ENCODE assay signal across 11 cellular contexts in genomic region chr13:49446473-49446872, GRCh38. TPM values are rescaled to one million over a fixed set of nuclear protein-coding genes. Genes with fewer than 3 reads are reported as not detected.
DNase-seq lines count a peak whose midpoint lies in the region; ATAC-seq and TF ChIP-seq lines count a peak whose summit lies in the region.
"Had no signal": no experiment of that assay in that cellular context is flagged by ENCODE, and none has a peak within 500 bp of the region (broad histone marks: within the 10 kb centered on the region; RNA-seq: fewer than 3 reads in every experiment).

No MANE protein-coding gene starts in this region.

- H3K36me3 ChIP-seq in OCI-LY3 (replicated peaks; ENCODE audit: low read depth, low read length): peaks cover 13% of the 10 kb centered on the region

- H3K9ac ChIP-seq in OCI-LY3 (ENCODE audit: low read length): no peak overlapping the region

- intact Hi-C loops in posterior vena cava (cut with DNase I): no loop called here

- H3K4me3 Mint-ChIP-seq in activated T-cell treated with anti-CD3 and anti-CD28 coated beads, Interleukin-2, amount 50 U/mL, for 4 hours: peak overlapping the region; percentile 65
- no peak overlapping the region for H3K4me3 Mint-ChIP-seq in chondrocyte (ENCODE audit: unreplicated experiment)
- H3K4me3 Mint-ChIP-seq in stimulated activated effector memory CD8-positive, alpha-beta T cell treated with anti-CD3 and anti-CD28 coated beads, Interleukin-12 subunit alpha, Interleukin-12 subunit beta, amount 100 ng/mL, for 72 hours: peak overlapping the region; percentile 90

- H3K4me1 Mint-ChIP-seq in activated T-cell treated with anti-CD3 and anti-CD28 coated beads, Interleukin-2, amount 50 U/mL, for 4 hours (ENCODE audit: low read depth): peaks cover 68% of the 10 kb centered on the region
- peaks cover 40% of the 10 kb centered on the region for H3K4me1 Mint-ChIP-seq in chondrocyte (ENCODE audit: low read depth)
- peaks cover 30% of the 10 kb centered on the region for H3K4me1 Mint-ChIP-seq in stimulated activated effector memory CD8-positive, alpha-beta T cell treated with anti-CD3 and anti-CD28 coated beads, Interleukin-12 subunit alpha, Interleukin-12 subunit beta, amount 100 ng/mL, for 72 hours

- H3K27me3 Mint-ChIP-seq in activated T-cell treated with anti-CD3 and anti-CD28 coated beads, Interleukin-2, amount 50 U/mL, for 4 hours (ENCODE audit: low read depth): no peaks in the 10 kb centered on the region
- no peaks in the 10 kb centered on the region for H3K27me3 Mint-ChIP-seq in chondrocyte (ENCODE audit: low read depth)

- H2AFZ ChIP-seq in OCI-LY3 (ENCODE audit: low read depth, low read length): no peak overlapping the region

- peaks cover 8% of the 10 kb centered on the region; the same call in 1 of the 2 replicates for H3K4me1 ChIP-seq in OCI-LY3 (ENCODE audit: low read length)

- H4K20me1 ChIP-seq in OCI-LY3 (ENCODE audit: insufficient read depth, low read length): no peaks in the 10 kb centered on the region

- TF ChIP-seq CTCF in OCI-LY3 (IDR thresholded peaks at IDR 0.05; ENCODE audit: low read depth, low read length) (no peak), chondrocyte (IDR thresholded peaks at IDR 0.05) (no peak)

- H3K36me3 Mint-ChIP-seq in activated T-cell treated with anti-CD3 and anti-CD28 coated beads, Interleukin-2, amount 50 U/mL, for 4 hours (ENCODE audit: insufficient read depth): peaks cover 9% of the 10 kb centered on the region
- H3K36me3 Mint-ChIP-seq in chondrocyte (ENCODE audit: low read depth): peaks cover 2% of the 10 kb centered on the region
- peaks cover 22% of the 10 kb centered on the region for H3K36me3 Mint-ChIP-seq in stimulated activated effector memory CD8-positive, alpha-beta T cell treated with anti-CD3 and anti-CD28 coated beads, Interleukin-12 subunit alpha, Interleukin-12 subunit beta, amount 100 ng/mL, for 72 hours

- no peaks in the 10 kb centered on the region for H3K9me3 Mint-ChIP-seq in activated T-cell treated with anti-CD3 and anti-CD28 coated beads, Interleukin-2, amount 50 U/mL, for 4 hours
- no peaks in the 10 kb centered on the region for H3K9me3 Mint-ChIP-seq in chondrocyte (ENCODE audit: low read depth)
- peaks cover 2% of the 10 kb centered on the region for H3K9me3 Mint-ChIP-seq in stimulated activated effector memory CD8-positive, alpha-beta T cell treated with anti-CD3 and anti-CD28 coated beads, Interleukin-12 subunit alpha, Interleukin-12 subunit beta, amount 100 ng/mL, for 72 hours

- H3K27me3 ChIP-seq in OCI-LY3 (ENCODE audit: low read depth, low read length): no peaks in the 10 kb centered on the region

- no peak overlapping the region for H3K27ac ChIP-seq in OCI-LY3 (ENCODE audit: low read length)

- peak overlapping the region; percentile 87; the same call in 1 of the 2 replicates for H3K4me3 ChIP-seq in OCI-LY3 (ENCODE audit: low read length)

- H3K9me3 ChIP-seq in OCI-LY3 (ENCODE audit: insufficient read depth, low read length): no peaks in the 10 kb centered on the region

- peak overlapping the region; percentile 63 for H3K27ac Mint-ChIP-seq in chondrocyte (ENCODE audit: unreplicated experiment)
- H3K27ac Mint-ChIP-seq in stimulated activated effector memory CD8-positive, alpha-beta T cell treated with anti-CD3 and anti-CD28 coated beads, Interleukin-12 subunit alpha, Interleukin-12 subunit beta, amount 100 ng/mL, for 72 hours: peak overlapping the region; percentile 98

- H3K79me2 ChIP-seq in OCI-LY3 (ENCODE audit: low read length): peaks cover 34% of the 10 kb centered on the region

- no peak for ATAC-seq in activated T-cell treated with anti-CD3 and anti-CD28 coated beads, Interleukin-2, amount 50 U/mL, for 4 hours
- ATAC-seq in stimulated activated effector memory CD8-positive, alpha-beta T cell treated with anti-CD3 and anti-CD28 coated beads, Interleukin-12 subunit alpha, Interleukin-12 subunit beta, amount 100 ng/mL, for 72 hours: no peak
- ATAC-seq: activated CD4-positive, CD25-positive, alpha-beta regulatory T cell treated with anti-CD3 and anti-CD28 coated beads, Interleukin-2, amount 50 U/mL, for 24 hours had no signal

- H3K4me2 ChIP-seq in OCI-LY3 (ENCODE audit: low read length): peak overlapping the region; percentile 74; the same call in 1 of the 2 replicates

- DNase-seq in activated T-cell treated with anti-CD3 and anti-CD28 coated beads, Interleukin-2, amount 50 U/mL, for 4 hours: no peak
- no peak for DNase-seq in activated T-cell treated with anti-CD3 and anti-CD28 coated beads, Interleukin-2, amount 50 U/mL, for 48 hours
- DNase-seq in chondrocyte (ENCODE audit: low spot score) (no peak), posterior vena cava (ENCODE audit: low spot score) (no peak), kidney glomerular epithelial cell (lab: John Stamatoyannopoulos, UW) (no peak), HUDEP-2 (lab: John Stamatoyannopoulos, UW; ENCODE audit: unreplicated experiment in 76 of 76) (no peak)
- DNase-seq in stimulated activated effector memory CD8-positive, alpha-beta T cell treated with anti-CD3 and anti-CD28 coated beads, Interleukin-12 subunit alpha, Interleukin-12 subunit beta, amount 100 ng/mL, for 72 hours (ENCODE audit: low spot score in 2 of 2): no peak
- DNase-seq: midbrain, NCI-H2171 treated with DMSO at 0.1 percent for 48 hours had no signal

RNA-seq across cellular contexts. Expression of gene SETDB2, which starts 2.4 kb away (rescaled TPM):
- 10 to 100 TPM in 1 of 3 donors, 1 to 10 TPM in 2; 7.8 to 10.0 (median 9.6) TPM for total RNA-seq in activated T-cell treated with anti-CD3 and anti-CD28 coated beads, Interleukin-2, amount 50 U/mL, for 4 hours
- total RNA-seq in chondrocyte (7.3 to 10.3 TPM (median 8.2 TPM) in 3 replicates), posterior vena cava (10 to 100 TPM; 11.0 to 11.7 TPM)

RNA-seq across cellular contexts. Expression of gene CAB39L, which starts 2.6 kb away (rescaled TPM):
- total RNA-seq in activated T-cell treated with anti-CD3 and anti-CD28 coated beads, Interleukin-2, amount 50 U/mL, for 4 hours: 1 to 10 TPM; 3.0 to 3.3 (median 3.2) TPM
- total RNA-seq in chondrocyte (5.1 to 6.2 TPM (median 6.0 TPM) in 3 replicates), posterior vena cava (10 to 100 TPM; 24.9 to 39.3 TPM)

RNA-seq across cellular contexts. Expression of gene PHF11, which starts 49.3 kb away (rescaled TPM):
- total RNA-seq in activated T-cell treated with anti-CD3 and anti-CD28 coated beads, Interleukin-2, amount 50 U/mL, for 4 hours: 10 to 100 TPM; 35.6 to 50.5 (median 36.6) TPM
- total RNA-seq in chondrocyte (20.4 to 26.0 TPM (median 24.6 TPM) in 3 replicates), posterior vena cava (10 to 100 TPM; 49.8 to 54.1 TPM)
